ENCODE assay signal across 10 cellular contexts in genomic region chr22:23218053-23218866, GRCh38. TPM values are rescaled to one million over a fixed set of nuclear protein-coding genes. Genes with fewer than 3 reads are reported as not detected.
DNase-seq lines count a peak whose midpoint lies in the region; ATAC-seq lines count a peak whose summit lies in the region.
"Had no signal": no experiment of that assay in that cellular context is flagged by ENCODE, and none has a peak within 500 bp of the region (broad histone marks: within the 10 kb centered on the region; RNA-seq: fewer than 3 reads in every experiment).

No MANE protein-coding gene starts in this region.

- H3K27ac ChIP-seq in substantia nigra (ENCODE audit: low read depth, low read length, poor library complexity, severe bottlenecking) = peak overlapping the region; percentile 10
- H3K27ac ChIP-seq: KMS-11 had no signal

- H3K27me3 Mint-ChIP-seq in activated CD4-positive, alpha-beta T cell treated with anti-CD3 and anti-CD28 coated beads for 36 hours = no peaks in the 10 kb centered on the region
- H3K27me3 Mint-ChIP-seq in activated naive CD8-positive, alpha-beta T cell = no peaks in the 10 kb centered on the region
- no peaks in the 10 kb centered on the region for H3K27me3 Mint-ChIP-seq in memory B cell

- peaks cover 2% of the 10 kb centered on the region for H3K36me3 Mint-ChIP-seq in activated CD4-positive, alpha-beta T cell treated with anti-CD3 and anti-CD28 coated beads for 36 hours (ENCODE audit: low read depth)
- peaks cover 2% of the 10 kb centered on the region for H3K36me3 Mint-ChIP-seq in activated naive CD8-positive, alpha-beta T cell
- H3K36me3 Mint-ChIP-seq in memory B cell = no peaks in the 10 kb centered on the region

- peak overlapping the region; percentile 72 for H3K4me3 Mint-ChIP-seq in activated CD4-positive, alpha-beta T cell treated with anti-CD3 and anti-CD28 coated beads for 36 hours
- H3K4me3 Mint-ChIP-seq in activated naive CD8-positive, alpha-beta T cell = peak overlapping the region; percentile 85
- H3K4me3 Mint-ChIP-seq in memory B cell = peak overlapping the region; percentile 76

- ATAC-seq in activated CD4-positive, alpha-beta T cell treated with anti-CD3 and anti-CD28 coated beads for 36 hours = no peak
- ATAC-seq in memory B cell (ENCODE audit: low read depth) = no peak
- no peak for ATAC-seq in GM21717 (IDR thresholded peaks at IDR 0.05; ENCODE audit: unreplicated experiment)

- intact Hi-C loops in activated CD4-positive, alpha-beta T cell treated with anti-CD3 and anti-CD28 coated beads for 36 hours (cut with DNase I, micrococcal nuclease) = loop anchor here (2.0 to 10.0 kb wide), 4 partner anchors 35 to 617 kb away; partner anchors contain the start of genes DERL3 (in 1 of the 2) and RSPH14 (in 1 of the 2)

- no peaks in the 10 kb centered on the region for H3K9me3 Mint-ChIP-seq in activated CD4-positive, alpha-beta T cell treated with anti-CD3 and anti-CD28 coated beads for 36 hours (ENCODE audit: low read depth)
- H3K9me3 Mint-ChIP-seq in activated naive CD8-positive, alpha-beta T cell (ENCODE audit: low read depth) = no peaks in the 10 kb centered on the region
- no peaks in the 10 kb centered on the region for H3K9me3 Mint-ChIP-seq in memory B cell

- CTCF ChIA-PET in activated CD4-positive, alpha-beta T cell treated with anti-CD3 and anti-CD28 coated beads for 36 hours (lab: Charles Lee) = interaction anchor here (0.9 to 2.5 kb wide), 3 partner anchors 16 to 64 kb away, joined by 3 to 11 read pairs (median 3); no protein-coding TSS in a partner anchor

- H3K4me1 Mint-ChIP-seq in activated CD4-positive, alpha-beta T cell treated with anti-CD3 and anti-CD28 coated beads for 36 hours = peaks cover 99% of the 10 kb centered on the region
- H3K4me1 Mint-ChIP-seq in activated naive CD8-positive, alpha-beta T cell (ENCODE audit: low read depth) = peaks cover 100% of the 10 kb centered on the region
- peaks cover 46% of the 10 kb centered on the region for H3K4me1 Mint-ChIP-seq in memory B cell

- peak overlapping the region; percentile 83 for H3K27ac Mint-ChIP-seq in activated CD4-positive, alpha-beta T cell treated with anti-CD3 and anti-CD28 coated beads for 36 hours
- peak overlapping the region; percentile 94 for H3K27ac Mint-ChIP-seq in activated naive CD8-positive, alpha-beta T cell
- peak overlapping the region; percentile 71 for H3K27ac Mint-ChIP-seq in memory B cell

- POLR2A ChIA-PET in activated CD4-positive, alpha-beta T cell treated with anti-CD3 and anti-CD28 coated beads for 36 hours (lab: Charles Lee) = interaction anchor here (0.6 to 3.3 kb wide), 2 partner anchors 25 to 566 kb away, joined by 9 to 12 read pairs; no protein-coding TSS in a partner anchor

- DNase-seq in activated CD4-positive, alpha-beta T cell treated with anti-CD3 and anti-CD28 coated beads for 36 hours = no peak
- DNase-seq in activated CD4-positive, alpha-beta T cell treated with anti-CD3 and anti-CD28 coated beads, Interleukin-2, amount 50 U/mL, for 48 hours = no peak
- no peak for DNase-seq in memory B cell (ENCODE audit: low spot score in 2 of 2)
- DNase-seq in substantia nigra (lab: John Stamatoyannopoulos, UW) = peak in 1 of 49 donors; percentile 43
- no peak for DNase-seq in iPS-NIHi11 (ENCODE audit: low spot score)
- no peak for DNase-seq in DMS 273 treated with DMSO at 0.1 percent for 48 hours (lab: John Stamatoyannopoulos, UW)
- DNase-seq: hippocampal formation had no signal

RNA-seq across cellular contexts. Expression of gene BCR, which starts 38.0 kb away (rescaled TPM):
- total RNA-seq in activated CD4-positive, alpha-beta T cell treated with anti-CD3 and anti-CD28 coated beads for 36 hours = 10 to 100 TPM; 45.5 to 58.0 TPM
